8 cellular contexts compared by ENCODE assay signal in the genomic region with DNA sequence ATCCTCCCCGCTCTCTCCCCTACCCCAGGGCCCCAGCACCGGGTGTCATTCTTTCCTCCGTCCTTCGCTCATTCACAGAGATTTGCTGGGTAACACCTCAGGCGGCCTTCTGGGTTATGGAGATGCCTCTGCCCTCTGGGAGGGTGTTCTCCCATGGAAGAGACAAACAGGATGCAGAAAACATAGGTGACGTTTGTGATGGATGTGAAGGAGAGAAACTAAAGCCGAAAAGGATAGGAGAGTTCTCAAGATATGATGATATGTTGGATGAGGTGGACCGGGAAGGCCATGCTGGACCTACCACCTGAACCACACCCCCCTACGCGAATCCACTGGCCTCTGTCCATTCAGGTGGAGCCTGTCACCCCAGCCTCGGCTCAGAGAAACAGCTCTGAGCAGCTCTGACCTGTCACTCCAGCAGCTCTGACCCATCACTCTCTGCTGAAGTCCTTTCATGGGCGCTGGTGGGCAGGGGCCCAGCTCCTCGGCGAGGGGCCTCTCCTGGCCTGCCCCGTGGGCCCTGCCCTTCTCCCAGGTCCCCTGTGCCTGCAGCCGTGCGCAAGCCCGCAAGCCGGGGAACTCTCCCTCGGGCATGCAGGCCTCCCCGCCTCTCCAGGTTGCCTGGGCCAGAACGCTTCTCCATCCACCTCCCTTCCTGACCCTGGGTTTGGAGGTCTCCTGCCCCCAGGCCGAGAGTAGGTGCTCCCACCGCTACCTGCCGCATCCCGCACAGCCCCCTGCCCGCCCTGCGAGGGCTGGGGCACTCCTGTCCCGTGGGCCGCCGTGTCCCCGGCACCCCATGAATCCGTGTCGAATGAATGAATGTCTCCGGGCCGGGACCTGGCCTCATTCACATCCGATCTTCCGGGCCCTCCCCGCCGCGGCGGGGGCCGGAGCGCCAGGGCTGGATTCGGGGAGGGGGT. TPM values are rescaled to one million over a fixed set of nuclear protein-coding genes. Genes with fewer than 3 reads are reported as not detected.
DNase-seq lines count a peak whose midpoint lies in the region; ATAC-seq and TF ChIP-seq lines count a peak whose summit lies in the region.

No MANE protein-coding gene starts in this region.

- POLR2A ChIA-PET in MCF 10A (lab: Yijun Ruan, JAX) = interaction anchor here (0.5 to 0.6 kb wide), 2 partner anchors 309 to 408 kb away, joined by 3 read pairs; a partner anchor contains a TSS

- H3K27me3 ChIP-seq in left lung = peaks cover 0 to 39% of the 10 kb centered on the region in 2 donors
- H3K27me3 ChIP-seq in tibial artery = no peaks in the 10 kb centered on the region

- H3K9me3 Mint-ChIP-seq in MCF 10A (ENCODE audit: unreplicated experiment) = no peaks in the 10 kb centered on the region

- H3K27me3 Mint-ChIP-seq in MCF 10A (ENCODE audit: insufficient read depth, unreplicated experiment) = no peaks in the 10 kb centered on the region

- H3K36me3 ChIP-seq in left lung (no peaks in the 10 kb centered on the region), tibial artery (no peaks in the 10 kb centered on the region)

- peak overlapping the region; percentile 32 to 34 for H3K4me3 ChIP-seq in left lung
- H3K4me3 ChIP-seq in tibial artery = peak overlapping the region; percentile 63 to 94

- H3K9me3 ChIP-seq in left lung = no peaks in the 10 kb centered on the region
- no peaks in the 10 kb centered on the region for H3K9me3 ChIP-seq in tibial artery

- intact Hi-C loops in MCF 10A (cut with micrococcal nuclease) (no loop called here), left lung (cut with DNase I) (no loop called here), tibial artery (cut with DNase I; ENCODE audit: low total_unique reads) (loop anchor here (5.0 kb wide), 1 partner anchor 66 kb away; no protein-coding TSS in a partner anchor)

- ATAC-seq in left lung (no peak), GM18519 (IDR thresholded peaks at IDR 0.05; ENCODE audit: low FRiP score, unreplicated experiment) (no peak), GM21717 (IDR thresholded peaks at IDR 0.05; ENCODE audit: unreplicated experiment) (no peak)

- CTCF ChIA-PET in MCF 10A (lab: Yijun Ruan, JAX) = no interaction called here

- H3K4me3 Mint-ChIP-seq in MCF 10A (ENCODE audit: unreplicated experiment) = peak overlapping the region; percentile 39

- peaks cover 2% of the 10 kb centered on the region for H3K36me3 Mint-ChIP-seq in MCF 10A (ENCODE audit: insufficient read depth, unreplicated experiment)

- H3K27ac Mint-ChIP-seq in MCF 10A (ENCODE audit: low read depth, unreplicated experiment) = no peak overlapping the region

- peak; percentile 64 for DNase-seq in activated CD8-positive, alpha-beta memory T cell treated with anti-CD3 and anti-CD28 coated beads for 24 hours
- no peak for DNase-seq in activated CD8-positive, alpha-beta memory T cell treated with anti-CD3 and anti-CD28 coated beads, Interleukin-2, amount 50 U/mL, for 48 hours
- no peak for DNase-seq in MCF 10A (ENCODE audit: unreplicated experiment)
- no peak for DNase-seq in left lung
- no peak for DNase-seq in tibial artery
- DNase-seq in effector CD8-positive, alpha-beta T cell (lab: John Stamatoyannopoulos, UW) = no peak

- TF ChIP-seq CTCF in MCF 10A (IDR thresholded peaks at IDR 0.05; ENCODE audit: unreplicated experiment) = no peak
- no peak for TF ChIP-seq CTCF in left lung (IDR thresholded peaks at IDR 0.05)
- TF ChIP-seq CTCF in tibial artery (IDR thresholded peaks at IDR 0.05) = no peak

- no TSS peak for BruUV-seq in MCF 10A (replicated peaks; lab: Mats Ljungman, UMichigan)

- no peak overlapping the region for H3K27ac ChIP-seq in left lung
- peak overlapping the region; percentile 58 to 70 for H3K27ac ChIP-seq in tibial artery

- H3K4me1 ChIP-seq in left lung (peaks cover 0 to 10% of the 10 kb centered on the region in 2 donors), tibial artery (peaks cover 0 to 41% (median 32%) of the 10 kb centered on the region in 4 donors)

- no peaks in the 10 kb centered on the region for H3K4me1 Mint-ChIP-seq in MCF 10A (ENCODE audit: insufficient read depth, unreplicated experiment)

RNA-seq across cellular contexts. Expression of a gene that starts 0.7 kb away (rescaled TPM):
- 27.8 and 41.3 TPM in 2 replicates for total RNA-seq in MCF 10A (2022)
- 10 to 100 TPM; 19.6 to 19.9 TPM for total RNA-seq in left lung

Comparison
In these comparisons a context has a peak if more than half of its experiments do, and no peak if none do; other contexts are left out.
1. H3K27ac ChIP-seq: peak in tibial artery (2 of 2); none in left lung (0 of 2).